14 cellular contexts compared by ENCODE assay signal in the genomic region with DNA sequence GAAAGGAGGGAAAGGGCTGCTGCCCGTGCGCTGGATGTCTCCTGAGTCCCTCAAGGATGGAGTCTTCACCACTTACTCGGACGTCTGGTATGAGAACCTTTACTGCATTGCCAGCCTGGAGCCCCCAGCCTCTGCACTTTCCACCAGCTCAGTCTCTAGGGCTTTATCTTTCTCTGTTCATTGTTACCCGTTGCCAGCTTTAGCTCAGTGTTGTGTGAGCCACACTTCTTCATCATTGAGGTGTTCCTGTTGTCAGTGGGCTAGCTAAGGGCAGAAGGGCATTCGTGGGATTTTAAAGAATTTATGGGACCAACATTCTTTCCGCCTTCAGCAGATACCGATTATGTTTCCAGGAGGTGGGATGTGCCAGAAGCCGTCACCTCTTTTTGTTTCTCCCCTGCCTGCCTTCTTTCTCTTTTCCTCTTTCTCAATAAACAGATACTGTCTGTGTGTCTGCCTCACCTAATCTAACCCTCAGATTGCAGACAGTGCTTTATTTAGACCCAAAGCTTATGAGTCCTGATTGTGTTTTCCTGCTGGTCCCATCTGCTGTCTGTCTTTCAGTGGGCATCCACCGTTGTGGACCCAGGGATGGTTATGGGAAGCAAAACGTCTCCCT.
A peak's percentile ranks its signal among the peaks of the same experiment; 100 is the strongest.
DNase-seq lines count a peak whose midpoint lies in the region; ATAC-seq and TF ChIP-seq lines count a peak whose summit lies in the region.
"Had no signal": no experiment of that assay in that cellular context is flagged by ENCODE, and none has a peak within 500 bp of the region (broad histone marks: within the 10 kb centered on the region; RNA-seq: fewer than 3 reads in every experiment).

No MANE protein-coding gene starts in this region.

- peaks cover 0 to 39% of the 10 kb centered on the region in 2 donors for H3K36me3 ChIP-seq in psoas muscle (ENCODE audit: insufficient read depth in 1 of 2, low read depth in 1 of 2)

- intact Hi-C loops in right cardiac atrium (cut with DNase I) = no loop called here
- intact Hi-C loops in psoas muscle (cut with DNase I) = loop anchor here in 1 of 2 donors (5.0 kb wide), 1 partner anchor 114 kb away; no protein-coding TSS in a partner anchor
- intact Hi-C loops in natural killer cell (cut with micrococcal nuclease) = no loop called here

- H3K4me3 ChIP-seq in AG04450 (ENCODE audit: low read depth, low read length) (no peak overlapping the region), right cardiac atrium (ENCODE audit: low read length) (no peak overlapping the region), psoas muscle (peak overlapping the region; percentile 8)

- no peaks in the 10 kb centered on the region for H3K27me3 ChIP-seq in AG04450 (ENCODE audit: control insufficient read depth, insufficient read depth, low read length)
- no peaks in the 10 kb centered on the region for H3K27me3 ChIP-seq in right cardiac atrium (ENCODE audit: control insufficient read depth, insufficient read depth)
- H3K27me3 ChIP-seq in psoas muscle (ENCODE audit: insufficient read depth in 3 of 3, low read length in 2 of 3) = no peaks in the 10 kb centered on the region

- H3K36me3 Mint-ChIP-seq in natural killer cell = peaks cover 14% of the 10 kb centered on the region

- WGBS in right cardiac atrium = 50% methylated on average over 11 of the region's 11 CpGs
- 35 to 49% (median 36%) methylated on average over 11 of the region's 11 CpGs for WGBS in psoas muscle, 3 donors

- no peak for DNase-seq in AG04450 (ENCODE audit: low read depth, low spot score)
- DNase-seq in right cardiac atrium = no peak
- DNase-seq in psoas muscle = no peak
- no peak for DNase-seq in stimulated activated naive CD8-positive, alpha-beta T cell treated with anti-CD3 and anti-CD28 coated beads, Interleukin-15, Interleukin-2, amounts not matched to agents 100 U/mL and 50 U/mL, for 24 hours
- DNase-seq in activated naive CD4-positive, alpha-beta T cell treated with anti-CD3 and anti-CD28 coated beads, Interleukin-2, amount 50 U/mL, for 16 hours = no peak
- DNase-seq in natural killer cell = no peak
- DNase-seq: activated CD4-positive, alpha-beta memory T cell treated with anti-CD3 and anti-CD28 coated beads for 36 hours; amniotic stem cell; Calu3; dermis blood vessel endothelial cell; stimulated activated CD4-positive, alpha-beta T cell treated with anti-CD3 and anti-CD28 coated beads, Interleukin-2, amount 100 ng/mL, for 48 hours had no signal

- H3K4me3 Mint-ChIP-seq in natural killer cell = no peak overlapping the region
- H3K4me3 Mint-ChIP-seq: activated CD4-positive, alpha-beta memory T cell treated with anti-CD3 and anti-CD28 coated beads for 36 hours; IgD-negative memory B cell had no signal

- TF ChIP-seq CTCF in AG04450 (IDR thresholded peaks at IDR 0.05; ENCODE audit: low read depth, low read length) (no peak), VCaP (conservative IDR thresholded peaks at IDR 0.05) (no peak), psoas muscle (IDR thresholded peaks at IDR 0.05) (no peak), natural killer cell (IDR thresholded peaks at IDR 0.05) (no peak)

- no peak for ATAC-seq in right cardiac atrium
- peak; percentile 11 to 59 (median 46) for ATAC-seq in psoas muscle
- no peak for ATAC-seq in stimulated activated naive CD8-positive, alpha-beta T cell treated with anti-CD3 and anti-CD28 coated beads, Interleukin-15, Interleukin-2, amounts not matched to agents 100 U/mL and 50 U/mL, for 24 hours
- ATAC-seq in HG02678 (IDR thresholded peaks at IDR 0.05; ENCODE audit: unreplicated experiment) = no peak
- no peak for ATAC-seq in natural killer cell

- POLR2A ChIA-PET in AG04450 (lab: Yijun Ruan, JAX) = no interaction called here

- H3K27ac ChIP-seq in AG04450 (ENCODE audit: low read depth, low read length) (peak overlapping the region; percentile 39), VCaP (peak overlapping the region; percentile 54), right cardiac atrium (ENCODE audit: low read length) (peak overlapping the region; percentile 90), psoas muscle (peak overlapping the region; percentile 91)

- H3K4me1 Mint-ChIP-seq in natural killer cell = peaks cover 2 to 3% of the 10 kb centered on the region in 2 donors
- H3K4me1 Mint-ChIP-seq: IgD-negative memory B cell had no signal

- no peaks in the 10 kb centered on the region for H3K27me3 Mint-ChIP-seq in natural killer cell (ENCODE audit: low read depth in 2 of 2)
- H3K27me3 Mint-ChIP-seq: activated CD4-positive, alpha-beta memory T cell treated with anti-CD3 and anti-CD28 coated beads for 36 hours; IgD-negative memory B cell had no signal

- peaks cover 12% of the 10 kb centered on the region for H3K4me1 ChIP-seq in right cardiac atrium (ENCODE audit: control insufficient read depth, insufficient read depth, low read length)
- H3K4me1 ChIP-seq in psoas muscle = peaks cover 59% of the 10 kb centered on the region

- H3K27ac Mint-ChIP-seq in natural killer cell = no peak overlapping the region
- H3K27ac Mint-ChIP-seq: activated CD4-positive, alpha-beta memory T cell treated with anti-CD3 and anti-CD28 coated beads for 36 hours; IgD-negative memory B cell had no signal

- CTCF ChIA-PET in AG04450 (lab: Charles Lee) = no interaction called here

- H3K9me3 Mint-ChIP-seq in natural killer cell = no peaks in the 10 kb centered on the region
- H3K9me3 Mint-ChIP-seq: activated CD4-positive, alpha-beta memory T cell treated with anti-CD3 and anti-CD28 coated beads for 36 hours; IgD-negative memory B cell had no signal

- H3K9me3 ChIP-seq in AG04450 (ENCODE audit: control insufficient read depth, insufficient read depth, low read length) (no peaks in the 10 kb centered on the region; the same call in 1 of the 2 replicates), right cardiac atrium (ENCODE audit: control insufficient read depth, low read length) (no peaks in the 10 kb centered on the region), psoas muscle (no peaks in the 10 kb centered on the region)

Comparison
In these comparisons a context has a peak if more than half of its experiments do, and no peak if none do; other contexts are left out.
1. H3K27ac ChIP-seq: peak in every context shown above with its lines; median percentile 91 in psoas muscle; 90 in right cardiac atrium; 54 in VCaP; 39 in AG04450.
2. ATAC-seq: peak in psoas muscle (4 of 4); none in right cardiac atrium (0 of 2), stimulated activated naive CD8-positive, alpha-beta T cell treated with anti-CD3 and anti-CD28 coated beads, Interleukin-15, Interleukin-2, amounts not matched to agents 100 U/mL and 50 U/mL, for 24 hours (single experiment), HG02678 (single experiment) and natural killer cell (0 of 3).